ENCODE assay signal across 1 cellular context in genomic region chr20:62657956-62658355, GRCh38.
TF ChIP-seq lines count a peak whose summit lies in the region.

No MANE protein-coding gene starts in this region.

TF ChIP-seq in HepG2, 621 proteins besides CTCF, POLR2A, EP300 and RAD21:
- TF ChIP-seq, protein P1, sequence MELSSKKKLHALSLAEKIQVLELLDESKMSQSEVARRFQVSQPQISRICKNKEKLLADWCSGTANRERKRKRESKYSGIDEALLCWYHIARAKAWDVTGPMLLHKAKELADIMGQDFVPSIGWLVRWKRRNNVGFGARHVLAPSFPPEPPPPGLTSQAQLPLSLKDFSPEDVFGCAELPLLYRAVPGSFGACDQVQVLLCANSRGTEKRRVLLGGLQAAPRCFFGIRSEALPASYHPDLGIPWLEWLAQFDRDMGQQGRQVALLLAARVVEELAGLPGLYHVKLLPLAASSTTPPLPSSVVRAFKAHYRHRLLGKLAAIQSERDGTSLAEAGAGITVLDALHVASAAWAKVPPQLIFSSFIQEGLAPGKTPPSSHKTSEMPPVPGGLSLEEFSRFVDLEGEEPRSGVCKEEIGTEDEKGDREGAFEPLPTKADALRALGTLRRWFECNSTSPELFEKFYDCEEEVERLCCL (CRISPR knock-in tag; IDR thresholded peaks at IDR 0.05; ENCODE audit: borderline replicate concordance) = no peak
- no peak for TF ChIP-seq ZNF224 (CRISPR knock-in tag; IDR thresholded peaks at IDR 0.05)
- TF ChIP-seq, protein P2, sequence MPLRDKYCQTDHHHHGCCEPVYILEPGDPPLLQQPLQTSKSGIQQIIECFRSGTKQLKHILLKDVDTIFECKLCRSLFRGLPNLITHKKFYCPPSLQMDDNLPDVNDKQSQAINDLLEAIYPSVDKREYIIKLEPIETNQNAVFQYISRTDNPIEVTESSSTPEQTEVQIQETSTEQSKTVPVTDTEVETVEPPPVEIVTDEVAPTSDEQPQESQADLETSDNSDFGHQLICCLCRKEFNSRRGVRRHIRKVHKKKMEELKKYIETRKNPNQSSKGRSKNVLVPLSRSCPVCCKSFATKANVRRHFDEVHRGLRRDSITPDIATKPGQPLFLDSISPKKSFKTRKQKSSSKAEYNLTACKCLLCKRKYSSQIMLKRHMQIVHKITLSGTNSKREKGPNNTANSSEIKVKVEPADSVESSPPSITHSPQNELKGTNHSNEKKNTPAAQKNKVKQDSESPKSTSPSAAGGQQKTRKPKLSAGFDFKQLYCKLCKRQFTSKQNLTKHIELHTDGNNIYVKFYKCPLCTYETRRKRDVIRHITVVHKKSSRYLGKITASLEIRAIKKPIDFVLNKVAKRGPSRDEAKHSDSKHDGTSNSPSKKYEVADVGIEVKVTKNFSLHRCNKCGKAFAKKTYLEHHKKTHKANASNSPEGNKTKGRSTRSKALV (CRISPR knock-in tag; IDR thresholded peaks at IDR 0.05) = no peak
- TF ChIP-seq FOXK2 (IDR thresholded peaks at IDR 0.05) = no peak
- TF ChIP-seq AGO1 (IDR thresholded peaks at IDR 0.05; ENCODE audit: low read depth, low read length, poor library complexity, severe bottlenecking) = peak; percentile 53
- TF ChIP-seq ZNF737 (CRISPR knock-in tag; IDR thresholded peaks at IDR 0.05; ENCODE audit: borderline replicate concordance) = no peak
- no peak for TF ChIP-seq AHDC1 (CRISPR knock-in tag; IDR thresholded peaks at IDR 0.05; ENCODE audit: borderline replicate concordance)
- no peak for TF ChIP-seq HNRNPUL1 (IDR thresholded peaks at IDR 0.05; ENCODE audit: low read depth, low read length)
- TF ChIP-seq ZNF547 (CRISPR knock-in tag; IDR thresholded peaks at IDR 0.05) = no peak
TF ChIP-seq in HepG2: peak in this region for 1.
